In genomic region chr1:221290669-221291068, GRCh38 we compare ENCODE assay signal across 2 cellular contexts.
TF ChIP-seq lines count a peak whose summit lies in the region.

No MANE protein-coding gene starts in this region.

TF ChIP-seq in liver, 16 proteins besides CTCF, POLR2A, EP300 and RAD21 (continued from another document):
- TF ChIP-seq ZBTB33 (IDR thresholded peaks at IDR 0.05) (no peak), EGR1 (IDR thresholded peaks at IDR 0.05; ENCODE audit: low read depth in 2 of 2) (peak in 1 of 2 donors; percentile 66), JUND (IDR thresholded peaks at IDR 0.05) (peak in 1 of 2 donors; percentile 52), MAX (IDR thresholded peaks at IDR 0.05) (no peak), REST (IDR thresholded peaks at IDR 0.05) (no peak), RXRA (IDR thresholded peaks at IDR 0.05) (peak in 1 of 2 donors; percentile 65)
TF ChIP-seq in liver: peak in this region for 7.

TF ChIP-seq in WTC11, 78 proteins besides CTCF, POLR2A, EP300 and RAD21 (continued from another document):
- no peak for TF ChIP-seq ZNF281 (CRISPR knock-in tag; IDR thresholded peaks at IDR 0.05)
- TF ChIP-seq PRDM15 (CRISPR knock-in tag; IDR thresholded peaks at IDR 0.05) = no peak
- TF ChIP-seq ZBTB21 (CRISPR knock-in tag; IDR thresholded peaks at IDR 0.05; ENCODE audit: borderline replicate concordance) = no peak
- no peak for TF ChIP-seq CREB1 (CRISPR knock-in tag; IDR thresholded peaks at IDR 0.05)
- TF ChIP-seq NFYB (CRISPR knock-in tag; conservative IDR thresholded peaks at IDR 0.05; ENCODE audit: low read depth) = no peak
- no peak for TF ChIP-seq ATF2 (CRISPR knock-in tag; IDR thresholded peaks at IDR 0.05; ENCODE audit: borderline replicate concordance, low read depth)
- TF ChIP-seq ESRRA (CRISPR knock-in tag; IDR thresholded peaks at IDR 0.05; ENCODE audit: borderline replicate concordance) = no peak
- TF ChIP-seq PRRX2 (CRISPR knock-in tag; IDR thresholded peaks at IDR 0.05) = no peak
- TF ChIP-seq ZNF219 (CRISPR knock-in tag; IDR thresholded peaks at IDR 0.05; ENCODE audit: borderline replicate concordance) = no peak
- no peak for TF ChIP-seq ZMAT4 (CRISPR knock-in tag; IDR thresholded peaks at IDR 0.05)
